Comparison of ENCODE assay signal across 8 cellular contexts in the genomic region with DNA sequence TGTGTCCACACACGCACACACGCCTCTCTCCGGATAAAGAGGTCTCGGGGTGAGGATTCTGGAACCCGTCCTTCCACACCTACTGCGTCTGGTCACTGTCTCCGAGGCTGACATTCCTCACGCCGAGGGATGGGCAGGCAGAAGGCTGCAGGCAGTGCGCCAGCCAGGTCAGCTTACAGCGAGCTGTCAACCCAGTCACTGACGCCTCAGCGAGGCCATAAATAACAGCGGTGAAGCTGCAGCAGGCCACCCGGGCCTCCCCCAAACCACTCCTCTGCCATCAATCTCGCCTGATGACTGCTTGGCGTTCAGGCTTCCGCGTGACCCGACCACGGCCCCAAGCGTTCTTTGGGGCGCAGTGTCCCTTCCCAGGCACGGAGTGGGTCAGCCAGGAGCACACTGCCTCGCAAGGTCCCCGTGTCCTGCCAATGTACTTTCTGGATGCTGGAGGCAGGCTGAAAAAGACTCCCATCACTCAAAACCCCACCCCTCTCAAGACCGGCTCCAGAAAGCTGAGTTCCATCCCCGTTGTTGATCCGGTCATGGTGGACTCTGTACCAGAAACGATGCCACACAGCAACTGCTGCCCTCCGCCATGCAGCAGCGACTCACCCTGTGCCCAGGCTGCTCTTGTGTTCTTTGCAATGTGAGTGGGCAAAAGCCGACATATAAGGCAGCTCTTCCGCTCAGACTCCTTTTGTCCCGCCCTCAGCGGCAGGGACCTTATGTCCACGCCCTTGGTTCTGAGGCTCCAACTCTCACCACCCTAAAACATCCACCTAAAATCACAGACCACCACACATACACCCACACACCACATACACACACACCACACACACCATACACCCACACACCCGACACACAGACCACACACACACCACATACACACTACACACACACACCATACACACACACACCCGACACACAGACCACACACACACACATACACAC. TPM values are rescaled to one million over a fixed set of nuclear protein-coding genes. Genes with fewer than 3 reads are reported as not detected.
DNase-seq lines count a peak whose midpoint lies in the region; ATAC-seq, FAIRE-seq and TF ChIP-seq lines count a peak whose summit lies in the region.

No MANE protein-coding gene starts in this region.

- ATAC-seq in A549 (peak; percentile 59 to 70), GM19463 (IDR thresholded peaks at IDR 0.05; ENCODE audit: unreplicated experiment) (peak; percentile 51)

- peaks cover 31% of the 10 kb centered on the region for H3K9me3 Mint-ChIP-seq in nephron progenitor cell
- H3K9me3 Mint-ChIP-seq in chondrocyte (ENCODE audit: low read depth) = peaks cover 8% of the 10 kb centered on the region

- H3K27ac Mint-ChIP-seq in nephron progenitor cell (peak overlapping the region; percentile 17), chondrocyte (ENCODE audit: unreplicated experiment) (no peak overlapping the region)

- H3K4me1 ChIP-seq in A549 (peaks cover 35% of the 10 kb centered on the region), Peyer's patch (peaks cover 0 to 11% (median 0%) of the 10 kb centered on the region in 4 donors)

- FAIRE-seq in A549 (lab: Jason Lieb, UNC) = no peak

- TF ChIP-seq POLR2A in A549 (IDR thresholded peaks at IDR 0.05; ENCODE audit: low read length) (no peak), Peyer's patch (IDR thresholded peaks at IDR 0.05) (no peak)

- H3K27me3 Mint-ChIP-seq in nephron progenitor cell (ENCODE audit: low read depth, poor library complexity) = peaks cover 34% of the 10 kb centered on the region
- peaks cover 9% of the 10 kb centered on the region for H3K27me3 Mint-ChIP-seq in chondrocyte (ENCODE audit: low read depth)

- POLR2A ChIA-PET in A549 (lab: Yijun Ruan, JAX) = interaction anchor here (0.8 to 1.0 kb wide), 2 partner anchors 9 to 189 kb away, joined by 3 to 4 read pairs; a partner anchor contains a TSS

- CTCF ChIA-PET in A549 (lab: Yijun Ruan, JAX) = interaction anchor here (0.6 to 1.6 kb wide), 6 partner anchors 8 to 310 kb away, joined by 3 to 7 read pairs (median 4); a partner anchor contains a TSS

- TF ChIP-seq CTCF in A549 (IDR thresholded peaks at IDR 0.05) = no peak
- TF ChIP-seq CTCF in Peyer's patch (IDR thresholded peaks at IDR 0.05) = no peak
- TF ChIP-seq CTCF in nephron progenitor cell (IDR thresholded peaks at IDR 0.05) = no peak
- no peak for TF ChIP-seq CTCF in chondrocyte (IDR thresholded peaks at IDR 0.05)

- H3K4me1 Mint-ChIP-seq in nephron progenitor cell = no peaks in the 10 kb centered on the region
- H3K4me1 Mint-ChIP-seq in chondrocyte (ENCODE audit: low read depth) = peaks cover 14% of the 10 kb centered on the region

- no peaks in the 10 kb centered on the region for H3K27me3 ChIP-seq in Peyer's patch

- H3K36me3 Mint-ChIP-seq in nephron progenitor cell (ENCODE audit: low read depth) (peaks cover 10% of the 10 kb centered on the region), chondrocyte (ENCODE audit: low read depth) (peaks cover 3% of the 10 kb centered on the region)

- 14% methylated on average over 12 of the region's 39 CpGs for WGBS in A549 (ENCODE audit: missing lambda C conversion rate)

- H3K27ac ChIP-seq in A549 (peak overlapping the region; percentile 95 to 96), Peyer's patch (peak overlapping the region in 2 of 4 donors; percentile 5 to 48), epithelial cell of prostate (peak overlapping the region; percentile 92), caudate nucleus (ENCODE audit: low read depth, low read length) (no peak overlapping the region)

- no peak for TF ChIP-seq EP300 in A549 (IDR thresholded peaks at IDR 0.05)

- H3K4me3 Mint-ChIP-seq in nephron progenitor cell = no peak overlapping the region
- no peak overlapping the region for H3K4me3 Mint-ChIP-seq in chondrocyte (ENCODE audit: unreplicated experiment)

- H3K36me3 ChIP-seq in Peyer's patch = no peaks in the 10 kb centered on the region

- DNase-seq in A549 (ENCODE audit: low read depth in 1 of 2, low spot score in 1 of 2) (peak; percentile 74 to 91), Peyer's patch (peak; percentile 24 to 70 (median 59)), epithelial cell of prostate (ENCODE audit: low read depth, low spot score) (peak; percentile 68), nephron progenitor cell (peak; percentile 82), SHP77 treated with DMSO at 0.1 percent for 48 hours (lab: John Stamatoyannopoulos, UW) (no peak), chondrocyte (ENCODE audit: low spot score) (no peak), caudate nucleus (lab: John Stamatoyannopoulos, UW) (no peak)

- H3K9me3 ChIP-seq in A549 (no peaks in the 10 kb centered on the region), Peyer's patch (no peaks in the 10 kb centered on the region)

- H3K4me2 ChIP-seq in A549 = peak overlapping the region; percentile 90

- peak overlapping the region; percentile 16; the same call in 2 of the 3 replicates for H3K4me3 ChIP-seq in A549
- peak overlapping the region in 3 of 4 donors; percentile 29 to 43 (median 43) for H3K4me3 ChIP-seq in Peyer's patch

- no peak for TF ChIP-seq RAD21 in A549 (conservative IDR thresholded peaks at IDR 0.05 in 1 of 2, IDR thresholded peaks at IDR 0.05 in 1 of 2)

TF ChIP-seq in A549, 52 proteins besides CTCF, POLR2A, EP300 and RAD21 (continues in another document):
- TF ChIP-seq, protein P1, sequence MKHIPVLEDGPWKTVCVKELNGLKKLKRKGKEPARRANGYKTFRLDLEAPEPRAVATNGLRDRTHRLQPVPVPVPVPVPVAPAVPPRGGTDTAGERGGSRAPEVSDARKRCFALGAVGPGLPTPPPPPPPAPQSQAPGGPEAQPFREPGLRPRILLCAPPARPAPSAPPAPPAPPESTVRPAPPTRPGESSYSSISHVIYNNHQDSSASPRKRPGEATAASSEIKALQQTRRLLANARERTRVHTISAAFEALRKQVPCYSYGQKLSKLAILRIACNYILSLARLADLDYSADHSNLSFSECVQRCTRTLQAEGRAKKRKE (CRISPR knock-in tag; IDR thresholded peaks at IDR 0.05; ENCODE audit: low read depth) = no peak
- 0 out of 2 replicates have a peak, but pooled peaks have one; percentile 69 for TF ChIP-seq CHD4 (IDR thresholded peaks at IDR 0.05; ENCODE audit: borderline replicate concordance)
- TF ChIP-seq CBX8 (IDR thresholded peaks at IDR 0.05) = no peak
- peak; percentile 85; the same call in 1 of the 2 replicates for TF ChIP-seq EHF (CRISPR knock-in tag; IDR thresholded peaks at IDR 0.05)
- 0 out of 2 replicates have a peak, but pooled peaks have one; percentile 49 for TF ChIP-seq HOXB13 (CRISPR knock-in tag; IDR thresholded peaks at IDR 0.05; ENCODE audit: low read depth)
- TF ChIP-seq GATA3 (IDR thresholded peaks at IDR 0.05; ENCODE audit: borderline replicate concordance) = peak; percentile 61; the same call in 1 of the 2 replicates
- TF ChIP-seq, protein P2, sequence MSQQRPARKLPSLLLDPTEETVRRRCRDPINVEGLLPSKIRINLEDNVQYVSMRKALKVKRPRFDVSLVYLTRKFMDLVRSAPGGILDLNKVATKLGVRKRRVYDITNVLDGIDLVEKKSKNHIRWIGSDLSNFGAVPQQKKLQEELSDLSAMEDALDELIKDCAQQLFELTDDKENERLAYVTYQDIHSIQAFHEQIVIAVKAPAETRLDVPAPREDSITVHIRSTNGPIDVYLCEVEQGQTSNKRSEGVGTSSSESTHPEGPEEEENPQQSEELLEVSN (IDR thresholded peaks at IDR 0.05; ENCODE audit: borderline replicate concordance, low read depth) = no peak
- TF ChIP-seq, protein P3, sequence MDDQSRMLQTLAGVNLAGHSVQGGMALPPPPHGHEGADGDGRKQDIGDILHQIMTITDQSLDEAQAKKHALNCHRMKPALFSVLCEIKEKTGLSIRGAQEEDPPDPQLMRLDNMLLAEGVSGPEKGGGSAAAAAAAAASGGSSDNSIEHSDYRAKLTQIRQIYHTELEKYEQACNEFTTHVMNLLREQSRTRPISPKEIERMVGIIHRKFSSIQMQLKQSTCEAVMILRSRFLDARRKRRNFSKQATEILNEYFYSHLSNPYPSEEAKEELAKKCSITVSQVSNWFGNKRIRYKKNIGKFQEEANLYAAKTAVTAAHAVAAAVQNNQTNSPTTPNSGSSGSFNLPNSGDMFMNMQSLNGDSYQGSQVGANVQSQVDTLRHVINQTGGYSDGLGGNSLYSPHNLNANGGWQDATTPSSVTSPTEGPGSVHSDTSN (IDR thresholded peaks at IDR 0.05) = peak; percentile 79
- no peak for TF ChIP-seq FOSL2 (IDR thresholded peaks at IDR 0.05)
- no peak for TF ChIP-seq FOSL2 (CRISPR knock-in tag; IDR thresholded peaks at IDR 0.05)
- TF ChIP-seq HOXB5 (CRISPR knock-in tag; IDR thresholded peaks at IDR 0.05) = peak; percentile 96
- no peak for TF ChIP-seq MYC (IDR thresholded peaks at IDR 0.05; ENCODE audit: borderline replicate concordance, low read length)
- TF ChIP-seq, protein P4, sequence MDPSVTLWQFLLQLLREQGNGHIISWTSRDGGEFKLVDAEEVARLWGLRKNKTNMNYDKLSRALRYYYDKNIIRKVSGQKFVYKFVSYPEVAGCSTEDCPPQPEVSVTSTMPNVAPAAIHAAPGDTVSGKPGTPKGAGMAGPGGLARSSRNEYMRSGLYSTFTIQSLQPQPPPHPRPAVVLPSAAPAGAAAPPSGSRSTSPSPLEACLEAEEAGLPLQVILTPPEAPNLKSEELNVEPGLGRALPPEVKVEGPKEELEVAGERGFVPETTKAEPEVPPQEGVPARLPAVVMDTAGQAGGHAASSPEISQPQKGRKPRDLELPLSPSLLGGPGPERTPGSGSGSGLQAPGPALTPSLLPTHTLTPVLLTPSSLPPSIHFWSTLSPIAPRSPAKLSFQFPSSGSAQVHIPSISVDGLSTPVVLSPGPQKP (IDR thresholded peaks at IDR 0.05; ENCODE audit: low read depth, low read length) = no peak
- TF ChIP-seq FOSB (CRISPR knock-in tag; IDR thresholded peaks at IDR 0.05) = no peak
- no peak for TF ChIP-seq MAFK (IDR thresholded peaks at IDR 0.05; ENCODE audit: partially characterized antibody)
- TF ChIP-seq KDM1A (IDR thresholded peaks at IDR 0.05; ENCODE audit: low read depth) = no peak
- no peak for TF ChIP-seq FOXS1 (CRISPR knock-in tag; IDR thresholded peaks at IDR 0.05)

RNA-seq across cellular contexts. Expression of a gene that starts 27.1 kb away (rescaled TPM):
- polyA plus RNA-seq in A549 (2011; rRNA removed) (not detected in 2 replicates), A549 (2017; fragmentation: RNase III; extraction: RNeasy Plus Mini Kit Qiagen cat#74134 plus additional on column Dnase treatment) (not detected in 3 replicates)
- polyA plus RNA-seq in A549 (2012; cell fraction: cytosol; rRNA removed) = 0.03 TPM in 1 of 2 replicates, not detected in the other
- polyA plus RNA-seq in A549 (2012; cell fraction: nucleus; rRNA removed) = not detected in 2 replicates
- polyA minus RNA-seq in A549 (2011; rRNA and poly(A)+ RNA removed) = not detected in 2 replicates
- total RNA-seq in Peyer's patch (not detected), chondrocyte (not detected in 3 replicates)

RNA-seq across cellular contexts. Expression of a gene that starts 45.5 kb away (rescaled TPM):
- polyA plus RNA-seq in A549 (2011; rRNA removed) (0.05 TPM in 2 replicates), A549 (2017; fragmentation: RNase III; extraction: RNeasy Plus Mini Kit Qiagen cat#74134 plus additional on column Dnase treatment) (0.08 to 0.14 TPM (median 0.13 TPM) in 3 replicates)
- 0.03 and 0.06 TPM in 2 replicates for polyA plus RNA-seq in A549 (2012; cell fraction: cytosol; rRNA removed)
- 0.05 and 0.10 TPM in 2 replicates for polyA plus RNA-seq in A549 (2012; cell fraction: nucleus; rRNA removed)
- polyA minus RNA-seq in A549 (2011; rRNA and poly(A)+ RNA removed) = not detected in 2 replicates
- total RNA-seq in Peyer's patch (under 1 TPM in 1 of 4 donors, not detected in 3; 0.28 TPM), chondrocyte (0.18 to 1.7 TPM (median 0.22 TPM) in 3 replicates)

Comparison
In these comparisons a context has a peak if more than half of its experiments do, and no peak if none do; other contexts are left out.
1. DNase-seq: peak in A549 (2 of 2), Peyer's patch (3 of 3), epithelial cell of prostate (single experiment) and nephron progenitor cell (single experiment); none in SHP77 treated with DMSO at 0.1 percent for 48 hours (single experiment), chondrocyte (single experiment) and caudate nucleus (0 of 61).